8 cellular contexts compared by ENCODE assay signal in genomic region chr11:124800226-124800929, GRCh38. TPM values are rescaled to one million over a fixed set of nuclear protein-coding genes. Genes with fewer than 3 reads are reported as not detected.
A peak's percentile ranks its signal among the peaks of the same experiment; 100 is the strongest.
DNase-seq lines count a peak whose midpoint lies in the region; ATAC-seq and TF ChIP-seq lines count a peak whose summit lies in the region.

Gene MSANTD2 (minus strand): TSS chr11:124800406. CDS start chr11:124800380, 26 bp downstream.

- no peak for TF ChIP-seq CTCF in fibroblast of pulmonary artery (IDR thresholded peaks at IDR 0.05; ENCODE audit: low read length, missing control alignments)

- H3K4me1 Mint-ChIP-seq in natural killer cell treated with Interleukin-12 subunit alpha and Interleukin-12 subunit beta and Interleukin-15 and Interleukin-18, amount 100 ng/mL, for 72 hours (ENCODE audit: low read depth in 2 of 2), result peaks cover 17 to 23% of the 10 kb centered on the region in 2 donors

- no peaks in the 10 kb centered on the region for H3K36me3 Mint-ChIP-seq in natural killer cell treated with Interleukin-12 subunit alpha and Interleukin-12 subunit beta and Interleukin-15 and Interleukin-18, amount 100 ng/mL, for 72 hours

- no peaks in the 10 kb centered on the region for H3K27me3 Mint-ChIP-seq in natural killer cell treated with Interleukin-12 subunit alpha and Interleukin-12 subunit beta and Interleukin-15 and Interleukin-18, amount 100 ng/mL, for 72 hours

- ATAC-seq in GM21515 (IDR thresholded peaks at IDR 0.05; ENCODE audit: unreplicated experiment), result peak; percentile 89
- ATAC-seq in natural killer cell treated with Interleukin-12 subunit alpha and Interleukin-12 subunit beta and Interleukin-15 and Interleukin-18, amount 100 ng/mL, for 72 hours, result peak; percentile 97 to 98
- peak; percentile 93 for ATAC-seq in stimulated activated naive CD8-positive, alpha-beta T cell treated with anti-CD3 and anti-CD28 coated beads, Interleukin-15, Interleukin-2, amounts not matched to agents 100 U/mL and 50 U/mL, for 24 hours

- peak within 1 kb of the TSS; percentile 93 for H3K4me3 Mint-ChIP-seq in natural killer cell treated with Interleukin-12 subunit alpha and Interleukin-12 subunit beta and Interleukin-15 and Interleukin-18, amount 100 ng/mL, for 72 hours

- H3K27ac Mint-ChIP-seq in natural killer cell treated with Interleukin-12 subunit alpha and Interleukin-12 subunit beta and Interleukin-15 and Interleukin-18, amount 100 ng/mL, for 72 hours, result peak within 1 kb of the TSS; percentile 80 to 92

- H3K4me3 ChIP-seq in fibroblast of pulmonary artery (replicated peaks; ENCODE audit: low read depth, low read length), result peak within 1 kb of the TSS; percentile 74

- peak; percentile 84 for DNase-seq in DMS53 (lab: John Stamatoyannopoulos, UW)
- DNase-seq in HuH-7 (ENCODE audit: low spot score), result peak; percentile 79
- peak; percentile 74 for DNase-seq in RKO (ENCODE audit: low spot score)
- peak; percentile 71 for DNase-seq in activated T-helper 9 cell treated with anti-CD3 and anti-CD28 coated beads, Interleukin-2, amount 50 U/mL, for 16 hours (ENCODE audit: low read depth)
- peak; percentile 86 for DNase-seq in fibroblast of pulmonary artery (ENCODE audit: low read depth)
- DNase-seq in natural killer cell treated with Interleukin-12 subunit alpha and Interleukin-12 subunit beta and Interleukin-15 and Interleukin-18, amount 100 ng/mL, for 72 hours (ENCODE audit: low spot score), result peak; percentile 91
- DNase-seq in stimulated activated naive CD8-positive, alpha-beta T cell treated with anti-CD3 and anti-CD28 coated beads, Interleukin-15, Interleukin-2, amounts not matched to agents 100 U/mL and 50 U/mL, for 24 hours, result peak; percentile 88

- no peaks in the 10 kb centered on the region for H3K9me3 Mint-ChIP-seq in natural killer cell treated with Interleukin-12 subunit alpha and Interleukin-12 subunit beta and Interleukin-15 and Interleukin-18, amount 100 ng/mL, for 72 hours

RNA-seq across cellular contexts. Expression of gene MSANTD2, which starts in this region (rescaled TPM):
- total RNA-seq in natural killer cell treated with Interleukin-12 subunit alpha and Interleukin-12 subunit beta and Interleukin-15 and Interleukin-18, amount 100 ng/mL, for 72 hours, result 10 to 100 TPM; 10.5 to 20.4 TPM

Comparison
In these comparisons a context has a peak if more than half of its experiments do, and no peak if none do; other contexts are left out.
1. Peak in every context shown above with its lines: DNase-seq, ATAC-seq and H3K4me3 ChIP-seq.